ENCODE assay signal across 1 cellular context in the genomic region with DNA sequence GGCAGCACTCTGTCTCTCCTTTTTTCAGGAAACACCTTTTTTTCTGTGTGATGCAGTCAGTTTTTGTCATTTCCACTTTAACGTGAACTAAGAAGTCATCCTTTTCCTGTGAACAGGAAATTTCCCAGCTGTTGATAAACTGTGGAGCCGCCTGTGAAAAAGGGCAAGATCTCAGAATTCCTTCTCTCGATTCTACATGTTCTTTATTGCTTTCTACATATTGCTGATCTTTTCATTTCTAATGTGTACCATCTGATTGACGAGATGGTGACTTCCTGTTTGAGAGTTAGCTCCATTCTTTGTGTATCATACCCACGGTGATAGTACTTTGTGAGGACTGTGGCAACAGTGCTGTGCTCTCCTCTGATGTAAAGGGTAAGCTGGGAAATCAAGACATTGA.
TF ChIP-seq lines count a peak whose summit lies in the region.

No MANE protein-coding gene starts in this region.

TF ChIP-seq in GM12878, 131 proteins besides CTCF, POLR2A, EP300 and RAD21:
- TF ChIP-seq SPI1 (IDR thresholded peaks at IDR 0.05; ENCODE audit: borderline replicate concordance, insufficient read depth, low read depth, low read length) (peak; percentile 27; the same call in 1 of the 2 replicates), CREM (IDR thresholded peaks at IDR 0.05; ENCODE audit: low read depth) (0 out of 2 replicates have a peak, but pooled peaks have one; percentile 23), ETV6 (conservative IDR thresholded peaks at IDR 0.05 in 1 of 2, IDR thresholded peaks at IDR 0.05 in 1 of 2; ENCODE audit: borderline replicate concordance in 1 of 2, low read depth in 1 of 2) (no peak)
